1 cellular context compared by ENCODE assay signal in the genomic region with DNA sequence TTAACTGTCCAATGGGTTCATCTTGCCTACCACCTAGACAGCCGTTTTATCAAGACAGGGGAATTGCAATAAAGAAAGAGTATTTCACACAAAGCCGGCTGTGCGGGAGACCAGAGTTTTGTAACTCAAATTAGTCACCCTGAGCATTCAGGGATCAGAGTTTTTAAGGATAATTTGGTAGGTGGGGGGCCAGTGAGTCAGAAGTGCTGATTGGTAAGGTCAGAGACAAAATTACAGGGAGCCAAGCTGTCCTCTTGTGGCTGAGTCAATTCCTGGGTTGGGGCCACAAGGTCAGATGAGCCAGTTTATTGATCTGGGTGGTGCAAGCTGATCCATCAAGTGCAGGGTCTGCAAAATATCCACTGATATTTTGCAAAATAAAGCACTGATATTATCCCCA.
TF ChIP-seq lines count a peak whose summit lies in the region.

No MANE protein-coding gene starts in this region.

TF ChIP-seq in HepG2, 621 proteins besides CTCF, POLR2A, EP300 and RAD21:
- TF ChIP-seq HMG20B (CRISPR knock-in tag; conservative IDR thresholded peaks at IDR 0.05), result no peak
- TF ChIP-seq GATAD2A (CRISPR knock-in tag; IDR thresholded peaks at IDR 0.05), result 0 out of 2 replicates have a peak, but pooled peaks have one; percentile 15
- 0 out of 2 replicates have a peak, but pooled peaks have one; percentile 38 for TF ChIP-seq ZNF558 (CRISPR knock-in tag; IDR thresholded peaks at IDR 0.05; ENCODE audit: borderline replicate concordance)
- TF ChIP-seq NR2F6 (IDR thresholded peaks at IDR 0.05), result peak; percentile 41
- TF ChIP-seq NR2F6 (CRISPR knock-in tag; IDR thresholded peaks at IDR 0.05), result peak; percentile 50; the same call in 1 of the 2 replicates
- peak; percentile 63; the same call in 1 of the 2 replicates for TF ChIP-seq ONECUT2 (CRISPR knock-in tag; IDR thresholded peaks at IDR 0.05)
- peak; percentile 46; the same call in 1 of the 2 replicates for TF ChIP-seq FOSL2 (CRISPR knock-in tag; IDR thresholded peaks at IDR 0.05)
- TF ChIP-seq, protein P1, sequence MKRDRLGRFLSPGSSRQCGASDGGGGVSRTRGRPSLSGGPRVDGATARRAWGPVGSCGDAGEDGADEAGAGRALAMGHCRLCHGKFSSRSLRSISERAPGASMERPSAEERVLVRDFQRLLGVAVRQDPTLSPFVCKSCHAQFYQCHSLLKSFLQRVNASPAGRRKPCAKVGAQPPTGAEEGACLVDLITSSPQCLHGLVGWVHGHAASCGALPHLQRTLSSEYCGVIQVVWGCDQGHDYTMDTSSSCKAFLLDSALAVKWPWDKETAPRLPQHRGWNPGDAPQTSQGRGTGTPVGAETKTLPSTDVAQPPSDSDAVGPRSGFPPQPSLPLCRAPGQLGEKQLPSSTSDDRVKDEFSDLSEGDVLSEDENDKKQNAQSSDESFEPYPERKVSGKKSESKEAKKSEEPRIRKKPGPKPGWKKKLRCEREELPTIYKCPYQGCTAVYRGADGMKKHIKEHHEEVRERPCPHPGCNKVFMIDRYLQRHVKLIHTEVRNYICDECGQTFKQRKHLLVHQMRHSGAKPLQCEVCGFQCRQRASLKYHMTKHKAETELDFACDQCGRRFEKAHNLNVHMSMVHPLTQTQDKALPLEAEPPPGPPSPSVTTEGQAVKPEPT (CRISPR knock-in tag; IDR thresholded peaks at IDR 0.05; ENCODE audit: low read depth), result no peak
- TF ChIP-seq HIVEP1 (CRISPR knock-in tag; IDR thresholded peaks at IDR 0.05), result no peak
- TF ChIP-seq NR2F1 (CRISPR knock-in tag; IDR thresholded peaks at IDR 0.05), result peak; percentile 37 to 55; a peak in 2 of 4 replicates
- TF ChIP-seq SALL1 (CRISPR knock-in tag; IDR thresholded peaks at IDR 0.05), result 0 out of 2 replicates have a peak, but pooled peaks have one; percentile 12
